Comparison of ENCODE assay signal across 19 cellular contexts in the genomic region with DNA sequence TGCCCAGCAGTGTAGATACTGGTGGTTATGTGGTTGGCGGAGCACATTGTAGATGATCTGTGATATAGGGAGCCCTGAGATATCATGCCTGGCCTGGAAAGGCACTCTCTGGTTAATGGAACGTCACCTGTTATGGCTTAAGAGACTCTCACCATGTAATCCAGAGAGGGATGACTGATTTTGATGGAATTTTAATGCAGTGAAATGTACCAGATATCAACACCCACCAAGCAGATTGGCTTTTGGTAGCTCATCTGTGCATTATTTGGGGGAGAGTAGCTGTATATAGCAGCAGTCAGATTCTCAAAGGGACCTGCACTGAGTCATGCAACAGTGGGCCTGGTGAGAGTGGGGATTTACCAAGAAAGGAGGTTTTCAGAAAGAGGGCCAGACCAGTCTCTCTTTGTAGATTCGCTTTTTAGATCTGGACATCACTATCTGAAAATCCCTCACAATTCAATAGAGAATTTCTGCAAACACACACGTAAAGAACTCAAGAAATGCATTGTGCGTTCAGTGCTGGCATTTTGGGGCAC. TPM values are rescaled to one million over a fixed set of nuclear protein-coding genes. Genes with fewer than 3 reads are reported as not detected.
DNase-seq lines count a peak whose midpoint lies in the region; ATAC-seq and TF ChIP-seq lines count a peak whose summit lies in the region.
"Had no signal": no experiment of that assay in that cellular context is flagged by ENCODE, and none has a peak within 500 bp of the region (broad histone marks: within the 10 kb centered on the region; RNA-seq: fewer than 3 reads in every experiment).

No MANE protein-coding gene starts in this region.

- H3K4me1 Mint-ChIP-seq in central memory CD8-positive, alpha-beta T cell, result peaks cover 15% of the 10 kb centered on the region
- H3K4me1 Mint-ChIP-seq: B cell had no signal

- H3K27ac ChIP-seq in gastrocnemius medialis, result peak overlapping the region; percentile 75 to 96 (median 94)
- H3K27ac ChIP-seq: BLaER1 treated with 17β-estradiol and CSF1 and Interleukin-3, amounts not matched to agents 10 nM and 100 nM had no signal

- no peaks in the 10 kb centered on the region for H3K36me3 ChIP-seq in gastrocnemius medialis
- no peaks in the 10 kb centered on the region for H3K36me3 ChIP-seq in H7 (replicated peaks; ENCODE audit: control insufficient read depth, insufficient read depth, low read length)
- H3K36me3 ChIP-seq: BLaER1 treated with 17β-estradiol and CSF1 and Interleukin-3, amounts not matched to agents 10 nM and 100 nM; HAP-1 had no signal

- no peaks in the 10 kb centered on the region for H3K9me3 Mint-ChIP-seq in central memory CD8-positive, alpha-beta T cell
- H3K9me3 Mint-ChIP-seq: CD8-positive, alpha-beta T cell had no signal

- TF ChIP-seq CTCF in gastrocnemius medialis (IDR thresholded peaks at IDR 0.05 in 4 of 5, conservative IDR thresholded peaks at IDR 0.05 in 1 of 5), result no peak

- H3K9me3 ChIP-seq in gastrocnemius medialis, result no peaks in the 10 kb centered on the region
- H3K9me3 ChIP-seq: BLaER1 treated with 17β-estradiol and CSF1 and Interleukin-3, amounts not matched to agents 10 nM and 100 nM; HAP-1 had no signal

- no peak for TF ChIP-seq POLR2A in gastrocnemius medialis (IDR thresholded peaks at IDR 0.05)

- peaks cover 30 to 58% of the 10 kb centered on the region in 2 donors for H3K4me1 ChIP-seq in gastrocnemius medialis
- H3K4me1 ChIP-seq: HAP-1 had no signal

- H3K36me3 Mint-ChIP-seq in central memory CD8-positive, alpha-beta T cell (ENCODE audit: insufficient read depth), result peaks cover 7% of the 10 kb centered on the region

- intact Hi-C loops in gastrocnemius medialis (cut with DNase I; ENCODE audit: low total_unique reads), result no loop called here

- peak; percentile 13 for DNase-seq in DMS79 (lab: John Stamatoyannopoulos, UW)
- DNase-seq in central memory CD8-positive, alpha-beta T cell (ENCODE audit: low spot score in 2 of 2), result no peak
- no peak for DNase-seq in gastrocnemius medialis
- DNase-seq in H7, result no peak
- no peak for DNase-seq in NCI-H526 (lab: John Stamatoyannopoulos, UW)
- DNase-seq: Calu3; CD8-positive, alpha-beta T cell; DMS 273 treated with DMSO at 0.1 percent for 48 hours; DMS53; GDM1 had no signal

- H3K4me3 Mint-ChIP-seq in central memory CD8-positive, alpha-beta T cell, result no peak overlapping the region
- H3K4me3 Mint-ChIP-seq: B cell; CD8-positive, alpha-beta T cell had no signal

- no peaks in the 10 kb centered on the region for H3K27me3 ChIP-seq in gastrocnemius medialis
- no peaks in the 10 kb centered on the region for H3K27me3 ChIP-seq in H7 (ENCODE audit: control insufficient read depth, insufficient read depth, low read length)

- ATAC-seq in GM18868 (IDR thresholded peaks at IDR 0.05; ENCODE audit: unreplicated experiment) (peak; percentile 75), gastrocnemius medialis (no peak), GM21619 (IDR thresholded peaks at IDR 0.05; ENCODE audit: unreplicated experiment) (no peak)
- no peak for ATAC-seq in central memory CD8-positive, alpha-beta T cell (replicated peaks; ENCODE audit: extremely low read depth, poor library complexity, severe bottlenecking)
- ATAC-seq: CD8-positive, alpha-beta T cell had no signal

- H3K27ac Mint-ChIP-seq in central memory CD8-positive, alpha-beta T cell (ENCODE audit: low read depth), result peak overlapping the region; percentile 35
- H3K27ac Mint-ChIP-seq: B cell; CD8-positive, alpha-beta T cell had no signal

- in situ Hi-C loops in gastrocnemius medialis (cut with MboI; ENCODE audit: low sequenced_read_pairs in 4 of 4), result no loop called here

- no peaks in the 10 kb centered on the region for H3K27me3 Mint-ChIP-seq in central memory CD8-positive, alpha-beta T cell
- H3K27me3 Mint-ChIP-seq: B cell had no signal

- no peak overlapping the region for H3K4me3 ChIP-seq in gastrocnemius medialis
- no peak overlapping the region for H3K4me3 ChIP-seq in H7 (ENCODE audit: insufficient read depth, low read depth, low read length)
- H3K4me3 ChIP-seq: BLaER1 treated with 17β-estradiol and CSF1 and Interleukin-3, amounts not matched to agents 10 nM and 100 nM; HAP-1 had no signal

RNA-seq across cellular contexts. Expression of a gene that starts 17.3 kb away (rescaled TPM):
- total RNA-seq in gastrocnemius medialis, result 1,000 to 10,000 TPM in 2 of 4 donors, 100 to 1,000 TPM in 2; 689 to 1,948 (median 1,054) TPM
- 46.2 and 55.0 TPM in 2 replicates for total RNA-seq in H7 (2014; rRNA removed; shearing (Covaris generic))

RNA-seq across cellular contexts. Expression of a gene that starts 19.2 kb away (rescaled TPM):
- under 1 TPM in 1 of 4 donors, not detected in 3; 0.11 TPM for total RNA-seq in gastrocnemius medialis
- total RNA-seq in H7 (2014; rRNA removed; shearing (Covaris generic)), result not detected in 2 replicates
- total RNA-seq: A172; B cell; Calu3; CD8-positive, alpha-beta T cell; Daoy; H1; HT-29 had no signal

Comparison
In these comparisons a context has a peak if more than half of its experiments do, and no peak if none do; other contexts are left out.
1. RNA of a gene that starts 17.3 kb away (total RNA-seq): 689 to 1,948 TPM in gastrocnemius medialis; 46.2 to 55.0 TPM in H7; every median in the first group is over 10 times any median in the second.